ENCODE assay signal across 27 cellular contexts in the genomic region with DNA sequence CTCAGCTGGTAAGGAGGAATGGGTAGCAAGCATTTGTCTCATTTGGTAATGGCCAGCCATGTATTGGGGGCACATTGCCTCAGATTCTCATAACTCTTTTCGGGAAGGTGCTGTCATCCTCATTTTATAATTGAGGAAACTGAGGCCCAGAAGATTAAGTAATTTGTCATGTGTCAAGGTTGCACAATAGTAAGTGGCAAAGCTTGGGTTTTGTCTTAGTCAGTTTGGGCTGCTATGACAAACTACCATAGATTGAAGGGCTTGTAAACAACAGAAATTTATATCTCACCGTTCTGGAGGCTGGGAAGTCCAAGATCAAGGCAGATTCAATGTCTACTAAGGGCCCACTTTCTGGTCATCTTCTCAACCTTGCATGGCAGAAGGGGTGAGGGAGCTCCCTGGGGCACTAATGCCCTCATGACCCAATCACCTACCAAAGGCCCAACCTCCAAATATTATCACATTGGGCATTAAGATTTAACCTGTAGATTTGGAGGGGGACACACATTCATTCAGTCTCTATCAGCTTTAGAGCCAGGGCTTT.
"Had no signal": no experiment of that assay in that cellular context is flagged by ENCODE, and none has a peak within 500 bp of the region (broad histone marks: within the 10 kb centered on the region; RNA-seq: fewer than 3 reads in every experiment).

No MANE protein-coding gene starts in this region.

- DNase-seq: activated B cell treated with CpG ODN at 0.5 μM for 24 hours; activated CD4-positive, alpha-beta T cell treated with anti-CD3 and anti-CD28 coated beads for 1 hour; activated CD4-positive, alpha-beta T cell treated with anti-CD3 and anti-CD28 coated beads, Interleukin-2, amount 10 ng/mL, durations not matched to agents 24 days and 14 days; activated CD4-positive, alpha-beta T cell treated with anti-CD3 and anti-CD28 coated beads, Interleukin-2, amount 50 U/mL, for 48 hours; activated CD8-positive, alpha-beta memory T cell treated with anti-CD3 and anti-CD28 coated beads, Interleukin-2, amount 10 ng/mL, durations not matched to agents 7 days and 5 days; activated effector memory CD4-positive, alpha-beta T cell treated with Interleukin-2 at 50 U/mL for 16 hours; activated naive CD4-positive, alpha-beta T cell treated with Interleukin-2 at 50 U/mL for 16 hours; activated naive CD8-positive, alpha-beta T cell treated with anti-CD3 and anti-CD28 coated beads, Interleukin-2, amount 50 U/mL, for 24 hours; activated T-cell treated with anti-CD3 and anti-CD28 coated beads, Interleukin-2, amount 50 U/mL, for 24 hours; amniotic stem cell; brain microvascular endothelial cell; NCI-H1092; NCI-H1417; NCI-H1694; NCI-H2029; NCI-H2107; NCI-H2171 treated with DMSO at 0.1 percent for 48 hours; NCI-H226; NCI-H526 treated with DMSO at 0.1 percent for 48 hours; PC-3; SHP77 treated with DMSO at 0.1 percent for 48 hours; T-helper 2 cell; T1000 had no signal

- H3K27ac ChIP-seq: brain microvascular endothelial cell, cardiac muscle cell, KMS-11 had no signal

- H3K4me1 Mint-ChIP-seq: activated CD4-positive, alpha-beta T cell treated with anti-CD3 and anti-CD28 coated beads, Interleukin-2, amount 10 ng/mL, durations not matched to agents 24 days and 14 days; activated CD8-positive, alpha-beta memory T cell treated with anti-CD3 and anti-CD28 coated beads, Interleukin-2, amount 10 ng/mL, durations not matched to agents 7 days and 5 days; activated naive CD8-positive, alpha-beta T cell treated with anti-CD3 and anti-CD28 coated beads, Interleukin-2, amount 50 U/mL, for 24 hours had no signal

- H3K4me2 ChIP-seq: KMS-11 had no signal

- H3K27me3 Mint-ChIP-seq: activated B cell treated with CpG ODN at 0.5 μM for 24 hours; activated CD4-positive, alpha-beta T cell treated with anti-CD3 and anti-CD28 coated beads, Interleukin-2, amount 10 ng/mL, durations not matched to agents 24 days and 14 days; activated naive CD8-positive, alpha-beta T cell treated with anti-CD3 and anti-CD28 coated beads, Interleukin-2, amount 50 U/mL, for 24 hours; activated T-cell treated with anti-CD3 and anti-CD28 coated beads, Interleukin-2, amount 50 U/mL, for 24 hours had no signal

- H3K27ac Mint-ChIP-seq: activated B cell treated with CpG ODN at 0.5 μM for 24 hours; activated CD4-positive, alpha-beta T cell treated with anti-CD3 and anti-CD28 coated beads, Interleukin-2, amount 10 ng/mL, durations not matched to agents 24 days and 14 days; activated CD8-positive, alpha-beta memory T cell treated with anti-CD3 and anti-CD28 coated beads, Interleukin-2, amount 10 ng/mL, durations not matched to agents 7 days and 5 days; activated naive CD4-positive, alpha-beta T cell treated with anti-CD3 and anti-CD28 coated beads, Interleukin-2, amount 50 U/mL, for 72 hours; activated naive CD8-positive, alpha-beta T cell treated with anti-CD3 and anti-CD28 coated beads, Interleukin-2, amount 50 U/mL, for 24 hours; activated T-cell treated with anti-CD3 and anti-CD28 coated beads, Interleukin-2, amount 50 U/mL, for 24 hours; activated T-helper 1 cell treated with anti-CD3 and anti-CD28 coated beads, Interleukin-12 subunit alpha, Interleukin-12 subunit beta, Interleukin-2, Interleukin-4 antibody, amounts not matched to agents 30 ng/mL and 10 ng/mL and 1 ng/mL, durations not matched to agents 14 hours and 24 hours and 36 hours had no signal

- H3K4me3 ChIP-seq: cardiac muscle cell had no signal

- H3K36me3 ChIP-seq: brain microvascular endothelial cell, cardiac muscle cell had no signal

- H3K36me3 Mint-ChIP-seq: activated CD8-positive, alpha-beta memory T cell treated with anti-CD3 and anti-CD28 coated beads, Interleukin-2, amount 10 ng/mL, durations not matched to agents 7 days and 5 days; activated naive CD4-positive, alpha-beta T cell treated with anti-CD3 and anti-CD28 coated beads, Interleukin-2, amount 50 U/mL, for 72 hours had no signal

- H3K9me3 Mint-ChIP-seq: activated B cell treated with CpG ODN at 0.5 μM for 24 hours; activated CD4-positive, alpha-beta T cell treated with anti-CD3 and anti-CD28 coated beads, Interleukin-2, amount 10 ng/mL, durations not matched to agents 24 days and 14 days; activated naive CD4-positive, alpha-beta T cell treated with anti-CD3 and anti-CD28 coated beads, Interleukin-2, amount 50 U/mL, for 72 hours; activated naive CD8-positive, alpha-beta T cell treated with anti-CD3 and anti-CD28 coated beads, Interleukin-2, amount 50 U/mL, for 24 hours; activated T-cell treated with anti-CD3 and anti-CD28 coated beads, Interleukin-2, amount 50 U/mL, for 24 hours; activated T-helper 1 cell treated with anti-CD3 and anti-CD28 coated beads, Interleukin-12 subunit alpha, Interleukin-12 subunit beta, Interleukin-2, Interleukin-4 antibody, amounts not matched to agents 30 ng/mL and 10 ng/mL and 1 ng/mL, durations not matched to agents 14 hours and 24 hours and 36 hours had no signal

- H3K4me3 Mint-ChIP-seq: activated B cell treated with CpG ODN at 0.5 μM for 24 hours; activated CD4-positive, alpha-beta T cell treated with anti-CD3 and anti-CD28 coated beads, Interleukin-2, amount 10 ng/mL, durations not matched to agents 24 days and 14 days; activated CD8-positive, alpha-beta memory T cell treated with anti-CD3 and anti-CD28 coated beads, Interleukin-2, amount 10 ng/mL, durations not matched to agents 7 days and 5 days; activated naive CD8-positive, alpha-beta T cell treated with anti-CD3 and anti-CD28 coated beads, Interleukin-2, amount 50 U/mL, for 24 hours; activated T-cell treated with anti-CD3 and anti-CD28 coated beads, Interleukin-2, amount 50 U/mL, for 24 hours; activated T-helper 1 cell treated with anti-CD3 and anti-CD28 coated beads, Interleukin-12 subunit alpha, Interleukin-12 subunit beta, Interleukin-2, Interleukin-4 antibody, amounts not matched to agents 30 ng/mL and 10 ng/mL and 1 ng/mL, durations not matched to agents 14 hours and 24 hours and 36 hours had no signal

- H3K27me3 ChIP-seq: brain microvascular endothelial cell, cardiac muscle cell had no signal

- ATAC-seq: activated CD8-positive, alpha-beta memory T cell treated with anti-CD3 and anti-CD28 coated beads, Interleukin-2, amount 10 ng/mL, durations not matched to agents 7 days and 5 days; activated naive CD4-positive, alpha-beta T cell treated with anti-CD3 and anti-CD28 coated beads, Interleukin-2, amount 50 U/mL, for 72 hours; activated naive CD8-positive, alpha-beta T cell treated with anti-CD3 and anti-CD28 coated beads, Interleukin-2, amount 50 U/mL, for 24 hours; PC-3 had no signal

- H3K9ac ChIP-seq: KMS-11 had no signal
